In the genomic region with DNA sequence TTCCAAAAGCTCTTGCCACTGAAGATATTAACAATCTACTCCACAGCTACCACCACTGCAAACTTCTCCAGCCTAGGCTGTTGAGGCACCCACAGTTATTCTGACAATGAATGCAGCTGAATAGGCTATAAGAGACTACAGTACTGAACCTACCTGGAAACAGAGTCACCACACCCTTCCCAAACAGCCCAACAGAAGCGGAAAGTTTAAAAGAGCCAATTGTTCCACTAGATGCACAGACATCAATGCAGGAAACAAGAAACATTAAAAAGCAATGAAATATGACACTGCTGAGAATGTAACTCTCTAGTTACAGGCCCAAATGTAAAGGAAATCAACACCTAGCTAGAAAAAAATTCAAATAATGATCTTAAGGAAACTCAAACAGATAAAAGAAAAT, we compare ENCODE assay signal across 28 cellular contexts.
DNase-seq lines count a peak whose midpoint lies in the region; ATAC-seq and TF ChIP-seq lines count a peak whose summit lies in the region.
"Had no signal": no experiment of that assay in that cellular context is flagged by ENCODE, and none has a peak within 500 bp of the region (broad histone marks: within the 10 kb centered on the region; RNA-seq: fewer than 3 reads in every experiment).

No MANE protein-coding gene starts in this region.

- H3K79me2 ChIP-seq in OCI-LY7 (ENCODE audit: insufficient read depth, low read depth, low read length) = no peaks in the 10 kb centered on the region; the same call in 1 of the 2 replicates

- TF ChIP-seq POLR2A in GM18505 (IDR thresholded peaks at IDR 0.05; ENCODE audit: borderline replicate concordance, extremely low read depth, insufficient read depth, insufficient read length) = no peak

- BruUV-seq in OCI-LY7 (replicated peaks; lab: Mats Ljungman, UMichigan) = no TSS peak

- no peak overlapping the region for H2AFZ ChIP-seq in OCI-LY7 (ENCODE audit: low read length)

- H3K9me3 ChIP-seq in OCI-LY7 (ENCODE audit: low read length) = no peaks in the 10 kb centered on the region
- H3K9me3 ChIP-seq: esophagus squamous epithelium, lower lobe of right lung, ovary had no signal

- no peaks in the 10 kb centered on the region for H3K9me2 ChIP-seq in OCI-LY7 (ENCODE audit: insufficient read depth, low read length)

- H3K4me3 ChIP-seq in coronary artery (no peak overlapping the region), OCI-LY7 (ENCODE audit: low read depth, low read length, poor library complexity, severe bottlenecking) (no peak overlapping the region)
- H3K4me3 ChIP-seq: esophagus squamous epithelium, heart left ventricle, K562, lower lobe of right lung, ovary had no signal

- DNase-seq in NCI-H510A treated with DMSO at 0.1 percent for 48 hours (lab: John Stamatoyannopoulos, UW) (peak; percentile 6), NCI-H510A (lab: John Stamatoyannopoulos, UW) (no peak), COLO829 (ENCODE audit: low spot score) (peak; percentile 1), coronary artery (ENCODE audit: low spot score) (no peak), osteocyte (ENCODE audit: extremely low spot score, unreplicated experiment) (no peak), OCI-LY7 (ENCODE audit: low spot score) (no peak)
- DNase-seq: activated CD4-positive, alpha-beta T cell treated with anti-CD3 and anti-CD28 coated beads for 36 hours; CD4-positive, alpha-beta T cell; central memory CD4-positive, alpha-beta T cell; esophagus squamous epithelium; foreskin keratinocyte; heart left ventricle; kidney; lower lobe of right lung; midbrain; naive thymus-derived CD4-positive, alpha-beta T cell; NCI-H1048; NCI-H1694 treated with DMSO at 0.1 percent for 48 hours; NCI-H2227 treated with DMSO at 0.1 percent for 48 hours; ovary; SHP77 had no signal

- intact Hi-C loops in OCI-LY7 (cut with micrococcal nuclease; ENCODE audit: unreplicated experiment) = no loop called here

- no peak overlapping the region for H3K4me2 ChIP-seq in OCI-LY7 (ENCODE audit: low read length)

- CTCF ChIA-PET in OCI-LY7 (lab: Charles Lee; ENCODE audit: unreplicated experiment) = no interaction called here

- H4K20me1 ChIP-seq in OCI-LY7 (ENCODE audit: insufficient read depth, low read length) = no peaks in the 10 kb centered on the region

- POLR2A ChIA-PET in OCI-LY7 (lab: Charles Lee) = interaction anchor here (0.6 kb wide), 2 partner anchors 46 to 513 kb away, joined by 3 to 4 read pairs; no protein-coding TSS in a partner anchor

- no peak overlapping the region for H3K4me3 Mint-ChIP-seq in osteocyte (ENCODE audit: unreplicated experiment)
- H3K4me3 Mint-ChIP-seq: activated CD4-positive, alpha-beta T cell treated with anti-CD3 and anti-CD28 coated beads for 36 hours; activated naive CD8-positive, alpha-beta T cell; CD4-positive, alpha-beta T cell; dendritic cell treated with granulocyte-macrophage colony-stimulating factor and Interleukin-4, amounts not matched to agents 40 ng/mL and 50 ng/mL, for 4 days; naive thymus-derived CD4-positive, alpha-beta T cell; stimulated activated memory B cell treated with anti-CD40 and anti-IgM and Interleukin-4, amounts not matched to agents 10 μg/mL and 1 μg/mL and 100 μg/mL, for 72 hours had no signal

- H3K4me1 ChIP-seq in OCI-LY7 (ENCODE audit: insufficient read depth, low read length, poor library complexity, severe bottlenecking) = no peaks in the 10 kb centered on the region
- H3K4me1 ChIP-seq: foreskin keratinocyte had no signal

- H3K36me3 Mint-ChIP-seq in osteocyte (ENCODE audit: unreplicated experiment) = peaks cover 34% of the 10 kb centered on the region

- no peaks in the 10 kb centered on the region for H3K9me3 Mint-ChIP-seq in osteocyte (ENCODE audit: unreplicated experiment)
- H3K9me3 Mint-ChIP-seq: CD4-positive, alpha-beta T cell; dendritic cell treated with granulocyte-macrophage colony-stimulating factor and Interleukin-4, amounts not matched to agents 40 ng/mL and 50 ng/mL, for 4 days; naive thymus-derived CD4-positive, alpha-beta T cell had no signal

- H3K27ac Mint-ChIP-seq in osteocyte (ENCODE audit: unreplicated experiment) = peak overlapping the region; percentile 59
- H3K27ac Mint-ChIP-seq: activated CD4-positive, alpha-beta T cell treated with anti-CD3 and anti-CD28 coated beads for 36 hours; activated naive CD8-positive, alpha-beta T cell; CD4-positive, alpha-beta T cell; dendritic cell treated with granulocyte-macrophage colony-stimulating factor and Interleukin-4, amounts not matched to agents 40 ng/mL and 50 ng/mL, for 4 days had no signal

- TF ChIP-seq CTCF in coronary artery (IDR thresholded peaks at IDR 0.05) (no peak), osteocyte (IDR thresholded peaks at IDR 0.05) (no peak), OCI-LY7 (conservative IDR thresholded peaks at IDR 0.05; ENCODE audit: low read length) (no peak)

- no peaks in the 10 kb centered on the region for H3K27me3 Mint-ChIP-seq in osteocyte (ENCODE audit: unreplicated experiment)
- H3K27me3 Mint-ChIP-seq: activated CD4-positive, alpha-beta T cell treated with anti-CD3 and anti-CD28 coated beads for 36 hours; activated naive CD8-positive, alpha-beta T cell; CD4-positive, alpha-beta T cell; dendritic cell treated with granulocyte-macrophage colony-stimulating factor and Interleukin-4, amounts not matched to agents 40 ng/mL and 50 ng/mL, for 4 days; naive thymus-derived CD4-positive, alpha-beta T cell; stimulated activated memory B cell treated with anti-CD40 and anti-IgM and Interleukin-4, amounts not matched to agents 10 μg/mL and 1 μg/mL and 100 μg/mL, for 72 hours had no signal

- ATAC-seq in HG03432 (IDR thresholded peaks at IDR 0.05; ENCODE audit: unreplicated experiment) (no peak), GM18505 (IDR thresholded peaks at IDR 0.05; ENCODE audit: unreplicated experiment) (no peak)
- ATAC-seq: activated CD4-positive, alpha-beta T cell treated with anti-CD3 and anti-CD28 coated beads for 36 hours; foreskin keratinocyte; K562; naive thymus-derived CD4-positive, alpha-beta T cell; Panc1; stimulated activated memory B cell treated with anti-CD40 and anti-IgM and Interleukin-4, amounts not matched to agents 10 μg/mL and 1 μg/mL and 100 μg/mL, for 72 hours had no signal

- peaks cover 49% of the 10 kb centered on the region for H3K4me1 Mint-ChIP-seq in osteocyte (ENCODE audit: unreplicated experiment)

- H3K36me3 ChIP-seq in OCI-LY7 (ENCODE audit: insufficient read depth, low read length) = peaks cover 65% of the 10 kb centered on the region
- H3K36me3 ChIP-seq: ovary had no signal

- H3K27ac ChIP-seq in coronary artery (peak overlapping the region; percentile 68 to 69), OCI-LY7 (ENCODE audit: low read depth, low read length, poor library complexity, severe bottlenecking) (no peak overlapping the region)
- H3K27ac ChIP-seq: esophagus squamous epithelium, foreskin keratinocyte, lower lobe of right lung, ovary had no signal

Comparison
In these comparisons a context has a peak if more than half of its experiments do, and no peak if none do; other contexts are left out.
1. DNase-seq: peak in NCI-H510A treated with DMSO at 0.1 percent for 48 hours (single experiment) and COLO829 (single experiment); none in NCI-H510A (single experiment), coronary artery (single experiment), osteocyte (single experiment) and OCI-LY7 (single experiment).